18 cellular contexts compared by ENCODE assay signal in genomic region chr4:152997771-152998487, GRCh38.
DNase-seq lines count a peak whose midpoint lies in the region; ATAC-seq, FAIRE-seq and TF ChIP-seq lines count a peak whose summit lies in the region.
"Had no signal": no experiment of that assay in that cellular context is flagged by ENCODE, and none has a peak within 500 bp of the region (broad histone marks: within the 10 kb centered on the region; RNA-seq: fewer than 3 reads in every experiment).

No MANE protein-coding gene starts in this region.

- H3K27ac ChIP-seq in RWPE2 (ENCODE audit: poor library complexity, severe bottlenecking) (peak overlapping the region; percentile 65), spleen (peak overlapping the region in 4 of 8 donors; percentile 41 to 60 (median 50))
- H3K27ac ChIP-seq: heart right ventricle, KMS-11, left ventricle myocardium inferior, sigmoid colon had no signal

- TF ChIP-seq POLR2A in spleen (IDR thresholded peaks at IDR 0.05) (no peak), GM12892 (IDR thresholded peaks at IDR 0.05; ENCODE audit: low read depth, low read length) (no peak)

- H3K27me3 ChIP-seq in RWPE2 (ENCODE audit: insufficient read depth, poor library complexity, severe bottlenecking) (no peaks in the 10 kb centered on the region), spleen (replicated peaks in 1 of 7) (no peaks in the 10 kb centered on the region)
- H3K27me3 ChIP-seq: sigmoid colon had no signal

- no peaks in the 10 kb centered on the region for H3K36me3 ChIP-seq in RWPE2 (ENCODE audit: low read depth)
- no peaks in the 10 kb centered on the region for H3K36me3 ChIP-seq in spleen
- H3K36me3 ChIP-seq: heart right ventricle, left ventricle myocardium inferior, sigmoid colon had no signal

- 85 to 96% (median 90%) methylated on average over 17 of the region's 17 CpGs for WGBS in spleen, 5 donors

- no peak for TF ChIP-seq CTCF in RWPE2 (IDR thresholded peaks at IDR 0.05; ENCODE audit: poor library complexity, severe bottlenecking)
- TF ChIP-seq CTCF in spleen (IDR thresholded peaks at IDR 0.05 in 8 of 11, conservative IDR thresholded peaks at IDR 0.05 in 3 of 11), result no peak

- H3K4me1 ChIP-seq in RWPE2 (ENCODE audit: insufficient read depth, poor library complexity, severe bottlenecking), result peaks cover 17% of the 10 kb centered on the region
- H3K4me1 ChIP-seq in spleen, result peaks cover 0 to 31% (median 18%) of the 10 kb centered on the region in 6 donors
- H3K4me1 ChIP-seq: sigmoid colon had no signal

- DNase-seq in NCI-H510A treated with DMSO at 0.1 percent for 48 hours (lab: John Stamatoyannopoulos, UW) (peak; percentile 21), NCI-H510A (lab: John Stamatoyannopoulos, UW) (no peak), RWPE2 (ENCODE audit: low spot score) (peak; percentile 92), islet precursor cell (peak; percentile 82), spleen (peak; percentile 55), Ammon's horn (ENCODE audit: low spot score) (no peak), GM12892 (ENCODE audit: insufficient read length) (no peak)
- DNase-seq: caudate nucleus; CD8-positive, alpha-beta T cell; GF-D8; heart right ventricle; left ventricle myocardium inferior; NCI-H1694; sigmoid colon had no signal

- H3K9me3 ChIP-seq in RWPE2 (ENCODE audit: severe bottlenecking) (no peaks in the 10 kb centered on the region), spleen (no peaks in the 10 kb centered on the region)
- H3K9me3 ChIP-seq: heart right ventricle, left ventricle myocardium inferior, sigmoid colon had no signal

- no peak for FAIRE-seq in GM12892 (lab: Jason Lieb, UNC)
- FAIRE-seq: A204.1, endometrium had no signal

- intact Hi-C loops in spleen (cut with DNase I; ENCODE audit: low total_unique reads), result no loop called here

- H3K4me3 ChIP-seq in RWPE2 (ENCODE audit: severe bottlenecking), result no peak overlapping the region
- H3K4me3 ChIP-seq in spleen, result no peak overlapping the region
- H3K4me3 ChIP-seq: heart right ventricle, left ventricle myocardium inferior, sigmoid colon had no signal

- ATAC-seq in RWPE2 (ENCODE audit: low read depth) (peak; percentile 98), HG03342 (IDR thresholded peaks at IDR 0.05; ENCODE audit: unreplicated experiment) (no peak)
- ATAC-seq: CD8-positive, alpha-beta T cell; heart right ventricle had no signal

Comparison
In these comparisons a context has a peak if more than half of its experiments do, and no peak if none do; other contexts are left out.
1. DNase-seq: peak in NCI-H510A treated with DMSO at 0.1 percent for 48 hours (single experiment), RWPE2 (single experiment), islet precursor cell (single experiment) and spleen (single experiment); none in NCI-H510A (single experiment), Ammon's horn (single experiment) and GM12892 (single experiment).